In genomic region chr10:88101666-88102065, GRCh38 we compare ENCODE assay signal across 19 cellular contexts.
A peak's percentile ranks its signal among the peaks of the same experiment; 100 is the strongest.
DNase-seq lines count a peak whose midpoint lies in the region; ATAC-seq, FAIRE-seq and TF ChIP-seq lines count a peak whose summit lies in the region.
"Had no signal": no experiment of that assay in that cellular context is flagged by ENCODE, and none has a peak within 500 bp of the region (broad histone marks: within the 10 kb centered on the region; RNA-seq: fewer than 3 reads in every experiment).

No MANE protein-coding gene starts in this region.

- no peaks in the 10 kb centered on the region for H3K79me2 ChIP-seq in K562 (ENCODE audit: control insufficient read depth, insufficient read depth, low read length)

- TF ChIP-seq CTCF in HEK293 (tag by site-specific recombination; IDR thresholded peaks at IDR 0.05) (no peak), K562 (IDR thresholded peaks at IDR 0.05 in 2 of 3, conservative IDR thresholded peaks at IDR 0.05 in 1 of 3; ENCODE audit: insufficient read depth in 2 of 3, low read depth in 1 of 3, low read length in 3 of 3) (no peak)

- no peak for TF ChIP-seq EP300 in K562 (IDR thresholded peaks at IDR 0.05; ENCODE audit: low read length)

- DNase-seq in GM12891 (ENCODE audit: insufficient read length, low spot score) (no peak), K562 (ENCODE audit: extremely low read depth in 1 of 4, low spot score in 3 of 4) (no peak), activated gamma-delta T cell (lab: John Stamatoyannopoulos, UW) (no peak)
- DNase-seq in activated CD4-positive, alpha-beta T cell treated with anti-CD3 and anti-CD28 coated beads for 4 hours = no peak
- DNase-seq: Caco-2; CD4-positive, CD25-positive, alpha-beta regulatory T cell; CD8-positive, alpha-beta T cell; DMS153; DND-41; GM23248; H9; HFFc6 had no signal

- no peak overlapping the region for H3K4me2 ChIP-seq in K562 (ENCODE audit: insufficient read depth, low read length)
- H3K4me2 ChIP-seq: BLaER1 had no signal

- no peak overlapping the region for H3K9ac ChIP-seq in K562 (ENCODE audit: insufficient read depth in 1 of 2, low read depth in 2 of 2, low read length in 2 of 2)
- H3K9ac ChIP-seq: BLaER1, GM23248 had no signal

- no peaks in the 10 kb centered on the region for H4K20me1 ChIP-seq in K562 (replicated peaks; ENCODE audit: control insufficient read depth, insufficient read depth, low read length)
- H4K20me1 ChIP-seq: BLaER1 had no signal

- BruUV-seq in K562 (replicated peaks; lab: Mats Ljungman, UMichigan) = no TSS peak

- FAIRE-seq in GM12891 (lab: Jason Lieb, UNC) (peak; percentile 5), K562 (lab: Jason Lieb, UNC) (no peak)
- FAIRE-seq: G401.6, H1 had no signal

- WGBS in K562 (ENCODE audit: insufficient coverage, low coverage, missing lambda C conversion rate) = 0% methylated on average over 2 of the region's 2 CpGs

- TF ChIP-seq POLR2A in GM12891 (IDR thresholded peaks at IDR 0.05; ENCODE audit: low read depth, low read length) (no peak), K562 (conservative IDR thresholded peaks at IDR 0.05) (no peak)

- CTCF ChIA-PET in HEK293 (lab: Yijun Ruan, JAX) (no interaction called here), K562 (lab: Yijun Ruan, JAX; ENCODE audit: low intra/inter-chr PET ratio) (no interaction called here)

- no peaks in the 10 kb centered on the region for H3K27me3 ChIP-seq in K562 (ENCODE audit: control insufficient read depth in 2 of 2, insufficient read depth in 2 of 2, low read length in 2 of 2)
- H3K27me3 ChIP-seq: BLaER1 had no signal

- H3K4me3 ChIP-seq in HEK293 (ENCODE audit: low read depth, low read length) (no peak overlapping the region), K562 (no peak overlapping the region)
- H3K4me3 ChIP-seq: BLaER1, GM23248 had no signal

- H3K4me1 ChIP-seq in HEK293 (ENCODE audit: control insufficient read depth, insufficient read depth, low read length) (peaks cover 8% of the 10 kb centered on the region; the same call in 1 of the 2 replicates), K562 (replicated peaks in 1 of 2; ENCODE audit: control insufficient read depth in 2 of 2, insufficient read depth in 2 of 2, low read length in 2 of 2) (no peaks in the 10 kb centered on the region)
- H3K4me1 ChIP-seq: Caco-2 had no signal

- H3K9me3 ChIP-seq in HEK293 (ENCODE audit: control insufficient read depth, insufficient read depth, low read depth, low read length) (no peaks in the 10 kb centered on the region), K562 (replicated peaks; ENCODE audit: control insufficient read depth, insufficient read depth, low read depth, low read length) (no peaks in the 10 kb centered on the region)
- H3K9me3 ChIP-seq: BLaER1, Caco-2 had no signal

- no peak overlapping the region for H3K27ac ChIP-seq in HEK293 (ENCODE audit: extremely low read depth, low read depth, low read length)
- no peak overlapping the region for H3K27ac ChIP-seq in K562 (ENCODE audit: extremely low read depth, low read depth, low read length)
- H3K27ac ChIP-seq: BLaER1, C4-2B, GM23248 had no signal

- H2AFZ ChIP-seq in K562 (ENCODE audit: low read depth, low read length) = no peak overlapping the region
- H2AFZ ChIP-seq: GM23248 had no signal

- POLR2A ChIA-PET in HEK293 (lab: Yijun Ruan, JAX) (no interaction called here), K562 (lab: Yijun Ruan, JAX) (no interaction called here)

- TF ChIP-seq RAD21 in K562 (CRISPR knock-in tag; conservative IDR thresholded peaks at IDR 0.05 in 1 of 2, IDR thresholded peaks at IDR 0.05 in 1 of 2) = no peak

- intact Hi-C loops in K562 (cut with micrococcal nuclease) = no loop called here

- in situ Hi-C loops in K562 (cut with MboI) = no loop called here

- no peaks in the 10 kb centered on the region for H3K9me1 ChIP-seq in K562 (ENCODE audit: control insufficient read depth, insufficient read depth, low read length)

- H3K36me3 ChIP-seq in HEK293 (ENCODE audit: control insufficient read depth in 2 of 2, insufficient read depth in 1 of 2, low read length in 2 of 2) (no peaks in the 10 kb centered on the region), K562 (ENCODE audit: control insufficient read depth, insufficient read depth, low read length) (no peaks in the 10 kb centered on the region)
- H3K36me3 ChIP-seq: BLaER1 had no signal

- no peak for ATAC-seq in K562
- no peak for ATAC-seq in HG03432 (IDR thresholded peaks at IDR 0.05; ENCODE audit: unreplicated experiment)
- ATAC-seq: CD8-positive, alpha-beta T cell; HCT116 had no signal

TF ChIP-seq in GM12891, 5 proteins besides CTCF, POLR2A, EP300 and RAD21:
- no peak for TF ChIP-seq PAX5 (IDR thresholded peaks at IDR 0.05; ENCODE audit: insufficient read depth, low read length, severe bottlenecking)
- no peak for TF ChIP-seq TAF1 (IDR thresholded peaks at IDR 0.05; ENCODE audit: low read depth, low read length)
- no peak for TF ChIP-seq SPI1 (IDR thresholded peaks at IDR 0.05; ENCODE audit: low read depth, low read length)
- no peak for TF ChIP-seq POLR2AphosphoS5 (IDR thresholded peaks at IDR 0.05; ENCODE audit: low read depth, low read length)
- no peak for TF ChIP-seq POU2F2 (IDR thresholded peaks at IDR 0.05; ENCODE audit: low read depth, low read length)

TF ChIP-seq in HEK293, 187 proteins besides CTCF, POLR2A, EP300 and RAD21:
- TF ChIP-seq ZNF146 (tag by site-specific recombination; IDR thresholded peaks at IDR 0.05) (peak; percentile 90; the same call in 1 of the 2 replicates), ZNF155 (tag by site-specific recombination; IDR thresholded peaks at IDR 0.05) (no peak), ZNF140 (tag by site-specific recombination; IDR thresholded peaks at IDR 0.05) (no peak), ZNF423 (tag by site-specific recombination; IDR thresholded peaks at IDR 0.05) (no peak), SP7 (tag by site-specific recombination; IDR thresholded peaks at IDR 0.05) (no peak)
- TF ChIP-seq, protein P1, sequence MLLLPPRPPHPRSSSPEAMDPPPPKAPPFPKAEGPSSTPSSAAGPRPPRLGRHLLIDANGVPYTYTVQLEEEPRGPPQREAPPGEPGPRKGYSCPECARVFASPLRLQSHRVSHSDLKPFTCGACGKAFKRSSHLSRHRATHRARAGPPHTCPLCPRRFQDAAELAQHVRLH (tag by site-specific recombination; IDR thresholded peaks at IDR 0.05) = peak; percentile 89; the same call in 1 of the 2 replicates
- TF ChIP-seq, protein P2, sequence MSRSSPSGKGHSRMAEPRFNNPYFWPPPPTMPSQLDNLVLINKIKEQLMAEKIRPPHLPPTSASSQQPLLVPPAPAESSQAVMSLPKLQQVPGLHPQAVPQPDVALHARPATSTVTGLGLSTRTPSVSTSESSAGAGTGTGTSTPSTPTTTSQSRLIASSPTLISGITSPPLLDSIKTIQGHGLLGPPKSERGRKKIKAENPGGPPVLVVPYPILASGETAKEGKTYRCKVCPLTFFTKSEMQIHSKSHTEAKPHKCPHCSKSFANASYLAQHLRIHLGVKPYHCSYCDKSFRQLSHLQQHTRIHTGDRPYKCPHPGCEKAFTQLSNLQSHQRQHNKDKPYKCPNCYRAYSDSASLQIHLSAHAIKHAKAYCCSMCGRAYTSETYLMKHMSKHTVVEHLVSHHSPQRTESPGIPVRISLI (tag by site-specific recombination; IDR thresholded peaks at IDR 0.05) = no peak

TF ChIP-seq in K562, 482 proteins besides CTCF, POLR2A, EP300 and RAD21 (continues in another document):
- TF ChIP-seq TEAD2 (tag; IDR thresholded peaks at IDR 0.05) = no peak
